ENCODE assay signal across 23 cellular contexts in genomic region chr11:75516886-75517285, GRCh38. TPM values are rescaled to one million over a fixed set of nuclear protein-coding genes. Genes with fewer than 3 reads are reported as not detected.
A peak's percentile ranks its signal among the peaks of the same experiment; 100 is the strongest.
DNase-seq lines count a peak whose midpoint lies in the region; ATAC-seq and TF ChIP-seq lines count a peak whose summit lies in the region.
"Had no signal": no experiment of that assay in that cellular context is flagged by ENCODE, and none has a peak within 500 bp of the region (broad histone marks: within the 10 kb centered on the region; RNA-seq: fewer than 3 reads in every experiment).

No MANE protein-coding gene starts in this region.

- H3K4me3 ChIP-seq in GM12865 (ENCODE audit: low read depth, low read length), result peak overlapping the region; percentile 23
- H3K4me3 ChIP-seq: colonic mucosa, SJCRH30, thyroid gland had no signal

- H3K4me1 Mint-ChIP-seq in CD14-positive monocyte (peaks cover 24% of the 10 kb centered on the region), memory B cell (peaks cover 55% of the 10 kb centered on the region)

- TF ChIP-seq CTCF in CD14-positive monocyte (IDR thresholded peaks at IDR 0.05) (no peak), GM12865 (IDR thresholded peaks at IDR 0.05; ENCODE audit: insufficient read depth, low read depth, low read length, missing control alignments) (no peak)

- H3K9me3 Mint-ChIP-seq in CD14-positive monocyte (peaks cover 0 to 3% (median 3%) of the 10 kb centered on the region in 7 donors), memory B cell (no peaks in the 10 kb centered on the region)
- H3K9me3 Mint-ChIP-seq: activated T-helper 2 cell treated with anti-CD3 and anti-CD28 coated beads, Interferon-gamma antibody, Interleukin-2, Interleukin-4, amounts not matched to agents 10 μg/mL and 5 μg/mL and 100 μg/mL, durations not matched to agents 14 hours and 24 hours and 36 hours; nephron had no signal

- H3K4me3 Mint-ChIP-seq in CD14-positive monocyte, result peak overlapping the region; percentile 51 to 83
- peak overlapping the region; percentile 77 for H3K4me3 Mint-ChIP-seq in memory B cell
- H3K4me3 Mint-ChIP-seq: nephron had no signal

- no peak for ATAC-seq in memory B cell (ENCODE audit: low read depth)
- no peak for ATAC-seq in GM21360 (IDR thresholded peaks at IDR 0.05; ENCODE audit: unreplicated experiment)
- ATAC-seq: PC-3; stimulated activated naive CD8-positive, alpha-beta T cell treated with anti-CD3 and anti-CD28 coated beads, Interleukin-15, Interleukin-2, amounts not matched to agents 100 U/mL and 50 U/mL, for 24 hours had no signal

- peaks cover 0 to 2% (median 2%) of the 10 kb centered on the region in 3 donors for H3K27me3 Mint-ChIP-seq in CD14-positive monocyte (ENCODE audit: low read depth in 3 of 3)
- H3K27me3 Mint-ChIP-seq in memory B cell, result no peaks in the 10 kb centered on the region

- peaks cover 4 to 6% of the 10 kb centered on the region in 2 donors for H3K36me3 Mint-ChIP-seq in CD14-positive monocyte
- no peaks in the 10 kb centered on the region for H3K36me3 Mint-ChIP-seq in memory B cell

- DNase-seq in CD14-positive monocyte (ENCODE audit: low spot score) (no peak), GM12865 (ENCODE audit: low read depth) (no peak), SKM-1 treated with dmso at 0.1 percent for 144 hours (lab: John Stamatoyannopoulos, UW; ENCODE audit: unreplicated experiment) (peak; percentile 51), memory B cell (ENCODE audit: low spot score in 2 of 2) (no peak), NCI-H510A (lab: John Stamatoyannopoulos, UW) (no peak), RPMI8226 (no peak)
- DNase-seq: activated CD8-positive, alpha-beta memory T cell treated with anti-CD3 and anti-CD28 coated beads, Interleukin-2, amount 10 ng/mL, durations not matched to agents 7 days and 5 days; brain microvascular endothelial cell; Calu3; colonic mucosa; glutamatergic neuron; NCI-H1694 treated with DMSO at 0.1 percent for 48 hours; NCI-H748 treated with DMSO at 0.1 percent for 48 hours; PC-3; posterior cingulate gyrus; SJCRH30; stimulated activated CD4-positive, alpha-beta T cell treated with anti-CD3 and anti-CD28 coated beads, Interleukin-2, amount 100 ng/mL, for 24 hours; stimulated activated naive CD8-positive, alpha-beta T cell treated with anti-CD3 and anti-CD28 coated beads, Interleukin-15, Interleukin-2, amounts not matched to agents 100 U/mL and 50 U/mL, for 24 hours; T1000; thyroid gland had no signal

- intact Hi-C loops in CD14-positive monocyte (cut with micrococcal nuclease), result no loop called here

- H3K27ac Mint-ChIP-seq in CD14-positive monocyte (peak overlapping the region in 3 of 7 donors; percentile 53 to 71 (median 58)), memory B cell (peak overlapping the region; percentile 89)
- H3K27ac Mint-ChIP-seq: activated T-helper 2 cell treated with anti-CD3 and anti-CD28 coated beads, Interferon-gamma antibody, Interleukin-2, Interleukin-4, amounts not matched to agents 10 μg/mL and 5 μg/mL and 100 μg/mL, durations not matched to agents 14 hours and 24 hours and 36 hours; nephron had no signal

RNA-seq across cellular contexts. Expression of gene GDPD5, which starts 8.9 kb away (rescaled TPM):
- polyA plus RNA-seq in CD14-positive monocyte, result 1 to 10 TPM; 4.9 to 7.6 TPM

RNA-seq across cellular contexts. Expression of gene SERPINH1, which starts 45.2 kb away (rescaled TPM):
- 1 to 10 TPM; 1.6 to 2.1 TPM for polyA plus RNA-seq in CD14-positive monocyte
